ENCODE assay signal across 1 cellular context in the genomic region with DNA sequence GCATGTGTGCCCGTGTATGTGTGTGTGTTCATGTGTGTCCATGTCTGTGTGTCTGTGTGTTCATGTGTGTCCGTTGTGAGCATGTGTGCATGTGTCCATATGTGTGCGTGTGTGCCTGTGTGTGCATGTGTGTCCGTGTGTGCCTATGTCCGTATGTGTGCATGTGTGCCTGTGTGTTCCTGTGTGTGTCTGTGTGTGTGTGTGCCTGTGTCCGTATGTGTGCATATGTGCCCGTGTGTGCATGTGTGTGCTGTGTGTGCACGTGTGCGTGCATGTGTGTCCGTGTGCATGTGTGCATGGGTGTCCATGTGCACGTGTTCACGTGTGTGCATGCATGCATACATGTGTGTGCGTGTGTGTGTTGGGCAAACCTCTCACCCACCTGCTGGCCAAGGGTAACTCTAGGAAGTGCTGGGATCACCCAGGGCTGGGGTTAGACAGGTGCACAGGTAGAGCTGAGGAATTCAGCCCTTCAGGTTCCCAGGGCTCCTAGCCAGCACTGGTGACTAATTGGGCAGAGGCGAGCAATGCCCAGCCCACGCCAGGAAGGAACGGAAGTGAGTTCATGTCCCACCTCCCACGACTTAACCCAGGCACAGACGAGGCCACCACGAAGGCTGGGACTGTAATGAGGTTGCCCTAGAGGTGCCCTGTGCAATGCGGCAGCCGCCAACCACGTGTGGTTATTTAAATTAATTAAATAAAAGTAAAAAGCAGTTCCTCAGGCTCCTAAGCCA.
A peak's percentile ranks its signal among the peaks of the same experiment; 100 is the strongest.
TF ChIP-seq lines count a peak whose summit lies in the region.

No MANE protein-coding gene starts in this region.

TF ChIP-seq in HepG2, 621 proteins besides CTCF, POLR2A, EP300 and RAD21 (continued from another document):
- TF ChIP-seq, protein P1, sequence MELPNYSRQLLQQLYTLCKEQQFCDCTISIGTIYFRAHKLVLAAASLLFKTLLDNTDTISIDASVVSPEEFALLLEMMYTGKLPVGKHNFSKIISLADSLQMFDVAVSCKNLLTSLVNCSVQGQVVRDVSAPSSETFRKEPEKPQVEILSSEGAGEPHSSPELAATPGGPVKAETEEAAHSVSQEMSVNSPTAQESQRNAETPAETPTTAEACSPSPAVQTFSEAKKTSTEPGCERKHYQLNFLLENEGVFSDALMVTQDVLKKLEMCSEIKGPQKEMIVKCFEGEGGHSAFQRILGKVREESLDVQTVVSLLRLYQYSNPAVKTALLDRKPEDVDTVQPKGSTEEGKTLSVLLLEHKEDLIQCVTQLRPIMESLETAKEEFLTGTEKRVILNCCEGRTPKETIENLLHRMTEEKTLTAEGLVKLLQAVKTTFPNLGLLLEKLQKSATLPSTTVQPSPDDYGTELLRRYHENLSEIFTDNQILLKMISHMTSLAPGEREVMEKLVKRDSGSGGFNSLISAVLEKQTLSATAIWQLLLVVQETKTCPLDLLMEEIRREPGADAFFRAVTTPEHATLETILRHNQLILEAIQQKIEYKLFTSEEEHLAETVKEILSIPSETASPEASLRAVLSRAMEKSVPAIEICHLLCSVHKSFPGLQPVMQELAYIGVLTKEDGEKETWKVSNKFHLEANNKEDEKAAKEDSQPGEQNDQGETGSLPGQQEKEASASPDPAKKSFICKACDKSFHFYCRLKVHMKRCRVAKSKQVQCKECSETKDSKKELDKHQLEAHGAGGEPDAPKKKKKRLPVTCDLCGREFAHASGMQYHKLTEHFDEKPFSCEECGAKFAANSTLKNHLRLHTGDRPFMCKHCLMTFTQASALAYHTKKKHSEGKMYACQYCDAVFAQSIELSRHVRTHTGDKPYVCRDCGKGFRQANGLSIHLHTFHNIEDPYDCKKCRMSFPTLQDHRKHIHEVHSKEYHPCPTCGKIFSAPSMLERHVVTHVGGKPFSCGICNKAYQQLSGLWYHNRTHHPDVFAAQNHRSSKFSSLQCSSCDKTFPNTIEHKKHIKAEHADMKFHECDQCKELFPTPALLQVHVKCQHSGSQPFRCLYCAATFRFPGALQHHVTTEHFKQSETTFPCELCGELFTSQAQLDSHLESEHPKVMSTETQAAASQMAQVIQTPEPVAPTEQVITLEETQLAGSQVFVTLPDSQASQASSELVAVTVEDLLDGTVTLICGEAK (IDR thresholded peaks at IDR 0.05): no peak
- TF ChIP-seq, protein P1 (CRISPR knock-in tag; IDR thresholded peaks at IDR 0.05): no peak
- TF ChIP-seq ZNF589 (CRISPR knock-in tag; conservative IDR thresholded peaks at IDR 0.05) (0 out of 2 replicates have a peak, but pooled peaks have one; percentile 47), ZSCAN21 (CRISPR knock-in tag; IDR thresholded peaks at IDR 0.05; ENCODE audit: borderline replicate concordance) (peak; percentile 68; the same call in 1 of the 2 replicates), DMAP1 (CRISPR knock-in tag; IDR thresholded peaks at IDR 0.05) (no peak), SMAD3 (CRISPR knock-in tag; IDR thresholded peaks at IDR 0.05) (no peak), IKZF1 (IDR thresholded peaks at IDR 0.05) (peak; percentile 70; the same call in 1 of the 2 replicates), SAFB2 (CRISPR knock-in tag; IDR thresholded peaks at IDR 0.05; ENCODE audit: borderline replicate concordance, low read depth) (no peak), CENPT (CRISPR knock-in tag; IDR thresholded peaks at IDR 0.05; ENCODE audit: low read depth) (0 out of 2 replicates have a peak, but pooled peaks have one; percentile 53), ZNF264 (CRISPR knock-in tag; IDR thresholded peaks at IDR 0.05) (no peak), POLR2AphosphoS2 (IDR thresholded peaks at IDR 0.05; ENCODE audit: low read depth, low read length) (no peak), ZNF282 (IDR thresholded peaks at IDR 0.05; ENCODE audit: partially characterized antibody) (peak; percentile 80), ZNF501 (CRISPR knock-in tag; IDR thresholded peaks at IDR 0.05) (no peak), ZNF75D (CRISPR knock-in tag; IDR thresholded peaks at IDR 0.05; ENCODE audit: borderline replicate concordance) (no peak), SOX6 (IDR thresholded peaks at IDR 0.05) (no peak), SOX6 (CRISPR knock-in tag; IDR thresholded peaks at IDR 0.05) (no peak), MED13 (CRISPR knock-in tag; IDR thresholded peaks at IDR 0.05) (no peak), JUNB (CRISPR knock-in tag; IDR thresholded peaks at IDR 0.05; ENCODE audit: borderline replicate concordance) (peak; percentile 45; the same call in 1 of the 2 replicates), ZNF672 (CRISPR knock-in tag; IDR thresholded peaks at IDR 0.05) (0 out of 2 replicates have a peak, but pooled peaks have one; percentile 27)
- TF ChIP-seq, protein P2, sequence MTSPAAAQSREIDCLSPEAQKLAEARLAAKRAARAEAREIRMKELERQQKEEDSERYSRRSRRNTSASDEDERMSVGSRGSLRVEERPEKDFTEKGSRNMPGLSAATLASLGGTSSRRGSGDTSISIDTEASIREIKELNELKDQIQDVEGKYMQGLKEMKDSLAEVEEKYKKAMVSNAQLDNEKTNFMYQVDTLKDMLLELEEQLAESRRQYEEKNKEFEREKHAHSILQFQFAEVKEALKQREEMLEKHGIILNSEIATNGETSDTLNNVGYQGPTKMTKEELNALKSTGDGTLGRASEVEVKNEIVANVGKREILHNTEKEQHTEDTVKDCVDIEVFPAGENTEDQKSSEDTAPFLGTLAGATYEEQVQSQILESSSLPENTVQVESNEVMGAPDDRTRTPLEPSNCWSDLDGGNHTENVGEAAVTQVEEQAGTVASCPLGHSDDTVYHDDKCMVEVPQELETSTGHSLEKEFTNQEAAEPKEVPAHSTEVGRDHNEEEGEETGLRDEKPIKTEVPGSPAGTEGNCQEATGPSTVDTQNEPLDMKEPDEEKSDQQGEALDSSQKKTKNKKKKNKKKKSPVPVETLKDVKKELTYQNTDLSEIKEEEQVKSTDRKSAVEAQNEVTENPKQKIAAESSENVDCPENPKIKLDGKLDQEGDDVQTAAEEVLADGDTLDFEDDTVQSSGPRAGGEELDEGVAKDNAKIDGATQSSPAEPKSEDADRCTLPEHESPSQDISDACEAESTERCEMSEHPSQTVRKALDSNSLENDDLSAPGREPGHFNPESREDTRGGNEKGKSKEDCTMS (CRISPR knock-in tag; conservative IDR thresholded peaks at IDR 0.05): no peak
- TF ChIP-seq, protein P3, sequence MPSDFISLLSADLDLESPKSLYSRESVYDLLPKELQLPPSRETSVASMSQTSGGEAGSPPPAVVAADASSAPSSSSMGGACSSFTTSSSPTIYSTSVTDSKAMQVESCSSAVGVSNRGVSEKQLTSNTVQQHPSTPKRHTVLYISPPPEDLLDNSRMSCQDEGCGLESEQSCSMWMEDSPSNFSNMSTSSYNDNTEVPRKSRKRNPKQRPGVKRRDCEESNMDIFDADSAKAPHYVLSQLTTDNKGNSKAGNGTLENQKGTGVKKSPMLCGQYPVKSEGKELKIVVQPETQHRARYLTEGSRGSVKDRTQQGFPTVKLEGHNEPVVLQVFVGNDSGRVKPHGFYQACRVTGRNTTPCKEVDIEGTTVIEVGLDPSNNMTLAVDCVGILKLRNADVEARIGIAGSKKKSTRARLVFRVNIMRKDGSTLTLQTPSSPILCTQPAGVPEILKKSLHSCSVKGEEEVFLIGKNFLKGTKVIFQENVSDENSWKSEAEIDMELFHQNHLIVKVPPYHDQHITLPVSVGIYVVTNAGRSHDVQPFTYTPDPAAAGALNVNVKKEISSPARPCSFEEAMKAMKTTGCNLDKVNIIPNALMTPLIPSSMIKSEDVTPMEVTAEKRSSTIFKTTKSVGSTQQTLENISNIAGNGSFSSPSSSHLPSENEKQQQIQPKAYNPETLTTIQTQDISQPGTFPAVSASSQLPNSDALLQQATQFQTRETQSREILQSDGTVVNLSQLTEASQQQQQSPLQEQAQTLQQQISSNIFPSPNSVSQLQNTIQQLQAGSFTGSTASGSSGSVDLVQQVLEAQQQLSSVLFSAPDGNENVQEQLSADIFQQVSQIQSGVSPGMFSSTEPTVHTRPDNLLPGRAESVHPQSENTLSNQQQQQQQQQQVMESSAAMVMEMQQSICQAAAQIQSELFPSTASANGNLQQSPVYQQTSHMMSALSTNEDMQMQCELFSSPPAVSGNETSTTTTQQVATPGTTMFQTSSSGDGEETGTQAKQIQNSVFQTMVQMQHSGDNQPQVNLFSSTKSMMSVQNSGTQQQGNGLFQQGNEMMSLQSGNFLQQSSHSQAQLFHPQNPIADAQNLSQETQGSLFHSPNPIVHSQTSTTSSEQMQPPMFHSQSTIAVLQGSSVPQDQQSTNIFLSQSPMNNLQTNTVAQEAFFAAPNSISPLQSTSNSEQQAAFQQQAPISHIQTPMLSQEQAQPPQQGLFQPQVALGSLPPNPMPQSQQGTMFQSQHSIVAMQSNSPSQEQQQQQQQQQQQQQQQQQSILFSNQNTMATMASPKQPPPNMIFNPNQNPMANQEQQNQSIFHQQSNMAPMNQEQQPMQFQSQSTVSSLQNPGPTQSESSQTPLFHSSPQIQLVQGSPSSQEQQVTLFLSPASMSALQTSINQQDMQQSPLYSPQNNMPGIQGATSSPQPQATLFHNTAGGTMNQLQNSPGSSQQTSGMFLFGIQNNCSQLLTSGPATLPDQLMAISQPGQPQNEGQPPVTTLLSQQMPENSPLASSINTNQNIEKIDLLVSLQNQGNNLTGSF (CRISPR knock-in tag; IDR thresholded peaks at IDR 0.05): no peak
- TF ChIP-seq, protein P4, sequence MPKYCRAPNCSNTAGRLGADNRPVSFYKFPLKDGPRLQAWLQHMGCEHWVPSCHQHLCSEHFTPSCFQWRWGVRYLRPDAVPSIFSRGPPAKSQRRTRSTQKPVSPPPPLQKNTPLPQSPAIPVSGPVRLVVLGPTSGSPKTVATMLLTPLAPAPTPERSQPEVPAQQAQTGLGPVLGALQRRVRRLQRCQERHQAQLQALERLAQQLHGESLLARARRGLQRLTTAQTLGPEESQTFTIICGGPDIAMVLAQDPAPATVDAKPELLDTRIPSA (CRISPR knock-in tag; IDR thresholded peaks at IDR 0.05; ENCODE audit: borderline replicate concordance): no peak
TF ChIP-seq in HepG2: peak in this region for 18.
